21 cellular contexts compared by ENCODE assay signal in genomic region chr17:77497578-77497934, GRCh38.
DNase-seq lines count a peak whose midpoint lies in the region; ATAC-seq and TF ChIP-seq lines count a peak whose summit lies in the region.
"Had no signal": no experiment of that assay in that cellular context is flagged by ENCODE, and none has a peak within 500 bp of the region (broad histone marks: within the 10 kb centered on the region; RNA-seq: fewer than 3 reads in every experiment).

No MANE protein-coding gene starts in this region.

- CTCF ChIA-PET in RWPE1 (lab: Yijun Ruan, JAX), result interaction anchor here (0.6 kb wide), 1 partner anchor 16 kb away, joined by 4 read pairs; no protein-coding TSS in a partner anchor

- peak overlapping the region; percentile 29; the same call in 1 of the 2 replicates for H3K27ac ChIP-seq in RWPE1
- no peak overlapping the region for H3K27ac ChIP-seq in upper lobe of right lung
- H3K27ac ChIP-seq: breast epithelium, neutrophil, VCaP had no signal

- no peaks in the 10 kb centered on the region for H3K27me3 ChIP-seq in upper lobe of right lung
- H3K27me3 ChIP-seq: breast epithelium, neutrophil had no signal

- POLR2A ChIA-PET in RWPE1 (lab: Yijun Ruan, JAX; ENCODE audit: low non-redundant PET), result no interaction called here

- intact Hi-C loops in cardiac septum (cut with DNase I) (loop anchor here (10.0 kb wide), 1 partner anchor 403 kb away; no protein-coding TSS in a partner anchor), Right ventricle myocardium superior (cut with DNase I) (no loop called here), upper lobe of right lung (cut with DNase I) (no loop called here)

- no peak overlapping the region for H3K4me3 ChIP-seq in upper lobe of right lung
- H3K4me3 ChIP-seq: breast epithelium, skin epidermis had no signal

- no peak for ATAC-seq in Right ventricle myocardium superior (ENCODE audit: poor library complexity)
- no peak for ATAC-seq in upper lobe of right lung
- ATAC-seq in GM18868 (IDR thresholded peaks at IDR 0.05; ENCODE audit: unreplicated experiment), result no peak
- ATAC-seq in GM18498 (IDR thresholded peaks at IDR 0.05; ENCODE audit: unreplicated experiment), result no peak

- no peaks in the 10 kb centered on the region for H3K9me3 ChIP-seq in upper lobe of right lung
- H3K9me3 ChIP-seq: breast epithelium, neutrophil had no signal

- peaks cover 15% of the 10 kb centered on the region for H3K4me1 ChIP-seq in upper lobe of right lung
- H3K4me1 ChIP-seq: breast epithelium had no signal

- no peak for TF ChIP-seq CTCF in RWPE1 (conservative IDR thresholded peaks at IDR 0.05; ENCODE audit: low read depth)
- TF ChIP-seq CTCF in upper lobe of right lung (IDR thresholded peaks at IDR 0.05), result no peak

- peaks cover 38% of the 10 kb centered on the region for H3K36me3 ChIP-seq in upper lobe of right lung
- H3K36me3 ChIP-seq: breast epithelium had no signal

- peak; percentile 41 for DNase-seq in cardiac septum (ENCODE audit: low spot score)
- DNase-seq in Right ventricle myocardium superior, result no peak
- DNase-seq in RWPE1 (ENCODE audit: low spot score), result no peak
- DNase-seq in mesenteric fat pad (ENCODE audit: low spot score), result peak; percentile 62
- peak; percentile 51 for DNase-seq in upper lobe of right lung
- DNase-seq in cerebellar nuclear complex (lab: John Stamatoyannopoulos, UW), result no peak
- DNase-seq: activated CD4-positive, alpha-beta T cell treated with anti-CD3 and anti-CD28 coated beads, Interleukin-2, amount 50 U/mL, for 1 hour; amniotic stem cell; C1 segment of cervical spinal cord; cortex of kidney; IMR-90; NCI-H1048; NCI-H187; NCI-H69; RPMI8226 had no signal

Comparison
In these comparisons a context has a peak if more than half of its experiments do, and no peak if none do; other contexts are left out.
1. DNase-seq: peak in cardiac septum (single experiment), mesenteric fat pad (single experiment) and upper lobe of right lung (single experiment); none in Right ventricle myocardium superior (single experiment), RWPE1 (single experiment) and cerebellar nuclear complex (0 of 2).